Comparison of ENCODE assay signal across 8 cellular contexts in genomic region chr1:206256935-206257334, GRCh38. TPM values are rescaled to one million over a fixed set of nuclear protein-coding genes. Genes with fewer than 3 reads are reported as not detected.
DNase-seq lines count a peak whose midpoint lies in the region; ATAC-seq lines count a peak whose summit lies in the region.
"Not testable (repeated sequence)": the region's sequence is repeated elsewhere in the genome, so short reads cannot be mapped to it uniquely, and the experiment has no call there.

No MANE protein-coding gene starts in this region.

- H3K4me3 Mint-ChIP-seq in activated CD8-positive, alpha-beta memory T cell treated with anti-CD3 and anti-CD28 coated beads, Interleukin-2, amount 10 ng/mL, durations not matched to agents 7 days and 5 days; stimulated activated effector memory CD8-positive, alpha-beta T cell treated with anti-CD3 and anti-CD28 coated beads, Interleukin-12 subunit alpha, Interleukin-12 subunit beta, amount 100 ng/mL, for 72 hours: not testable (repeated sequence)

- ATAC-seq in GM18508 (IDR thresholded peaks at IDR 0.05; ENCODE audit: insufficient read depth, unreplicated experiment) (peak; percentile 68), GM19324 (IDR thresholded peaks at IDR 0.05; ENCODE audit: low FRiP score, unreplicated experiment) (peak; percentile 91), GM21447 (IDR thresholded peaks at IDR 0.05; ENCODE audit: unreplicated experiment) (peak; percentile 91), HG02759 (IDR thresholded peaks at IDR 0.05; ENCODE audit: unreplicated experiment) (peak; percentile 91), HG03097 (IDR thresholded peaks at IDR 0.05; ENCODE audit: low FRiP score, unreplicated experiment) (peak; percentile 65), HG03521 (IDR thresholded peaks at IDR 0.05; ENCODE audit: unreplicated experiment) (peak; percentile 93)
- ATAC-seq in activated CD8-positive, alpha-beta memory T cell treated with anti-CD3 and anti-CD28 coated beads, Interleukin-2, amount 10 ng/mL, durations not matched to agents 7 days and 5 days: peak; percentile 39
- peak; percentile 95 for ATAC-seq in stimulated activated effector memory CD8-positive, alpha-beta T cell treated with anti-CD3 and anti-CD28 coated beads, Interleukin-12 subunit alpha, Interleukin-12 subunit beta, amount 100 ng/mL, for 72 hours

- H3K36me3 Mint-ChIP-seq in activated CD8-positive, alpha-beta memory T cell treated with anti-CD3 and anti-CD28 coated beads, Interleukin-2, amount 10 ng/mL, durations not matched to agents 7 days and 5 days; stimulated activated effector memory CD8-positive, alpha-beta T cell treated with anti-CD3 and anti-CD28 coated beads, Interleukin-12 subunit alpha, Interleukin-12 subunit beta, amount 100 ng/mL, for 72 hours: not testable (repeated sequence)

- not testable (repeated sequence) for H3K4me1 Mint-ChIP-seq in activated CD8-positive, alpha-beta memory T cell treated with anti-CD3 and anti-CD28 coated beads, Interleukin-2, amount 10 ng/mL, durations not matched to agents 7 days and 5 days; stimulated activated effector memory CD8-positive, alpha-beta T cell treated with anti-CD3 and anti-CD28 coated beads, Interleukin-12 subunit alpha, Interleukin-12 subunit beta, amount 100 ng/mL, for 72 hours

- H3K27me3 Mint-ChIP-seq in activated CD8-positive, alpha-beta memory T cell treated with anti-CD3 and anti-CD28 coated beads, Interleukin-2, amount 10 ng/mL, durations not matched to agents 7 days and 5 days: not testable (repeated sequence)

- H3K9me3 Mint-ChIP-seq in activated CD8-positive, alpha-beta memory T cell treated with anti-CD3 and anti-CD28 coated beads, Interleukin-2, amount 10 ng/mL, durations not matched to agents 7 days and 5 days (ENCODE audit: low read depth); stimulated activated effector memory CD8-positive, alpha-beta T cell treated with anti-CD3 and anti-CD28 coated beads, Interleukin-12 subunit alpha, Interleukin-12 subunit beta, amount 100 ng/mL, for 72 hours: not testable (repeated sequence)

- not testable (repeated sequence) for H3K27ac Mint-ChIP-seq in activated CD8-positive, alpha-beta memory T cell treated with anti-CD3 and anti-CD28 coated beads, Interleukin-2, amount 10 ng/mL, durations not matched to agents 7 days and 5 days; stimulated activated effector memory CD8-positive, alpha-beta T cell treated with anti-CD3 and anti-CD28 coated beads, Interleukin-12 subunit alpha, Interleukin-12 subunit beta, amount 100 ng/mL, for 72 hours

- CTCF ChIA-PET in activated CD8-positive, alpha-beta memory T cell treated with anti-CD3 and anti-CD28 coated beads, Interleukin-2, amount 10 ng/mL, durations not matched to agents 7 days and 5 days (lab: Charles Lee): not testable (repeated sequence)

- DNase-seq in activated CD8-positive, alpha-beta memory T cell treated with anti-CD3 and anti-CD28 coated beads, Interleukin-2, amount 10 ng/mL, durations not matched to agents 7 days and 5 days; stimulated activated effector memory CD8-positive, alpha-beta T cell treated with anti-CD3 and anti-CD28 coated beads, Interleukin-12 subunit alpha, Interleukin-12 subunit beta, amount 100 ng/mL, for 72 hours (ENCODE audit: low spot score in 2 of 2): not testable (repeated sequence)

RNA-seq across cellular contexts. Expression of gene SRGAP2, which starts 53.6 kb away (rescaled TPM):
- 100 to 1,000 TPM; 124 to 130 TPM for total RNA-seq in activated CD8-positive, alpha-beta memory T cell treated with anti-CD3 and anti-CD28 coated beads, Interleukin-2, amount 10 ng/mL, durations not matched to agents 7 days and 5 days

RNA-seq across cellular contexts. Expression of gene FAM72A, which starts 54.3 kb away (rescaled TPM):
- 10 to 100 TPM; 36.3 to 37.4 TPM for total RNA-seq in activated CD8-positive, alpha-beta memory T cell treated with anti-CD3 and anti-CD28 coated beads, Interleukin-2, amount 10 ng/mL, durations not matched to agents 7 days and 5 days

Comparison
In these comparisons a context has a peak if more than half of its experiments do, and no peak if none do; other contexts are left out.
1. ATAC-seq: peak in every context shown above with its lines; median percentile 95 in stimulated activated effector memory CD8-positive, alpha-beta T cell treated with anti-CD3 and anti-CD28 coated beads, Interleukin-12 subunit alpha, Interleukin-12 subunit beta, amount 100 ng/mL, for 72 hours; 93 in HG03521; 91 in GM19324; 91 in GM21447; 91 in HG02759; 68 in GM18508; 65 in HG03097; 39 in activated CD8-positive, alpha-beta memory T cell treated with anti-CD3 and anti-CD28 coated beads, Interleukin-2, amount 10 ng/mL, durations not matched to agents 7 days and 5 days.